In genomic region chr18:26565514-26565913, GRCh38 we compare ENCODE assay signal across 15 cellular contexts. TPM values are rescaled to one million over a fixed set of nuclear protein-coding genes. Genes with fewer than 3 reads are reported as not detected.
DNase-seq lines count a peak whose midpoint lies in the region; ATAC-seq and TF ChIP-seq lines count a peak whose summit lies in the region.
"Had no signal": no experiment of that assay in that cellular context is flagged by ENCODE, and none has a peak within 500 bp of the region (broad histone marks: within the 10 kb centered on the region; RNA-seq: fewer than 3 reads in every experiment).

No MANE protein-coding gene starts in this region.

- no peaks in the 10 kb centered on the region for H3K79me2 ChIP-seq in OCI-LY7 (ENCODE audit: insufficient read depth, low read depth, low read length)

- POLR2A ChIA-PET in OCI-LY7 (lab: Charles Lee), result interaction anchor here (0.6 to 1.2 kb wide), 3 partner anchors 25 to 1567 kb away, joined by 3 to 4 read pairs (median 3); no protein-coding TSS in a partner anchor

- H3K27ac ChIP-seq in right atrium auricular region, result no peak overlapping the region
- H3K27ac ChIP-seq in OCI-LY7 (ENCODE audit: low read depth, low read length, poor library complexity, severe bottlenecking), result no peak overlapping the region
- H3K27ac ChIP-seq: BLaER1 treated with 17β-estradiol and CSF1 and Interleukin-3, amounts not matched to agents 10 nM and 100 nM had no signal

- no peak for DNase-seq in left ventricle myocardium superior
- DNase-seq in right atrium auricular region (ENCODE audit: low spot score), result no peak
- peak; percentile 27 for DNase-seq in fibroblast of pulmonary artery (ENCODE audit: low read depth)
- DNase-seq in sciatic nerve (ENCODE audit: low spot score), result no peak
- DNase-seq in OCI-LY7 (ENCODE audit: low spot score), result no peak
- no peak for DNase-seq in GM13977 (ENCODE audit: low spot score)
- DNase-seq: CD8-positive, alpha-beta T cell; DMS 273 treated with DMSO at 0.1 percent for 48 hours; DND-41; EL; HCEC 1CT; HFFc6; IMR-90 had no signal

- H3K36me3 ChIP-seq in right atrium auricular region (no peaks in the 10 kb centered on the region), OCI-LY7 (ENCODE audit: insufficient read depth, low read length) (no peaks in the 10 kb centered on the region)
- H3K36me3 ChIP-seq: BLaER1 treated with 17β-estradiol and CSF1 and Interleukin-3, amounts not matched to agents 10 nM and 100 nM had no signal

- no peaks in the 10 kb centered on the region for H4K20me1 ChIP-seq in OCI-LY7 (ENCODE audit: insufficient read depth, low read length)
- H4K20me1 ChIP-seq: BLaER1 treated with 17β-estradiol and CSF1 and Interleukin-3, amounts not matched to agents 10 nM and 100 nM had no signal

- no TSS peak for BruUV-seq in OCI-LY7 (replicated peaks; lab: Mats Ljungman, UMichigan)

- no peaks in the 10 kb centered on the region for H3K9me2 ChIP-seq in OCI-LY7 (ENCODE audit: insufficient read depth, low read length)

- H3K9me3 ChIP-seq in right atrium auricular region (no peaks in the 10 kb centered on the region), OCI-LY7 (ENCODE audit: low read length) (no peaks in the 10 kb centered on the region)

- H3K4me1 ChIP-seq in right atrium auricular region (no peaks in the 10 kb centered on the region), OCI-LY7 (ENCODE audit: insufficient read depth, low read length, poor library complexity, severe bottlenecking) (no peaks in the 10 kb centered on the region)
- H3K4me1 ChIP-seq: BLaER1 treated with 17β-estradiol and CSF1 and Interleukin-3, amounts not matched to agents 10 nM and 100 nM had no signal

- H3K4me2 ChIP-seq in OCI-LY7 (ENCODE audit: low read length), result no peak overlapping the region
- H3K4me2 ChIP-seq: BLaER1 treated with 17β-estradiol and CSF1 and Interleukin-3, amounts not matched to agents 10 nM and 100 nM; GM23338 had no signal

- TF ChIP-seq CTCF in right atrium auricular region (IDR thresholded peaks at IDR 0.05), result no peak
- no peak for TF ChIP-seq CTCF in fibroblast of pulmonary artery (IDR thresholded peaks at IDR 0.05; ENCODE audit: low read length, missing control alignments)
- TF ChIP-seq CTCF in OCI-LY7 (conservative IDR thresholded peaks at IDR 0.05; ENCODE audit: low read length), result no peak
- TF ChIP-seq CTCF in GM13977 (IDR thresholded peaks at IDR 0.05; ENCODE audit: extremely low read depth, insufficient read depth, missing control alignments), result no peak

- in situ Hi-C loops in GM13977 (cut with MboI; ENCODE audit: low pct_unique_long_range_greater_than_20kb, low sequenced_read_pairs, unreplicated experiment), result no loop called here

- H3K27me3 ChIP-seq in right atrium auricular region, result no peaks in the 10 kb centered on the region
- H3K27me3 ChIP-seq: BLaER1 treated with 17β-estradiol and CSF1 and Interleukin-3, amounts not matched to agents 10 nM and 100 nM had no signal

- ATAC-seq in left ventricle myocardium superior (peak; percentile 50), sciatic nerve (peak; percentile 88)
- ATAC-seq: CD8-positive, alpha-beta T cell; GM23338 had no signal

- CTCF ChIA-PET in OCI-LY7 (lab: Charles Lee; ENCODE audit: unreplicated experiment), result no interaction called here

- no peak overlapping the region for H3K4me3 ChIP-seq in right atrium auricular region
- no peak overlapping the region for H3K4me3 ChIP-seq in fibroblast of pulmonary artery (replicated peaks; ENCODE audit: low read depth, low read length)
- no peak overlapping the region for H3K4me3 ChIP-seq in OCI-LY7 (ENCODE audit: low read depth, low read length, poor library complexity, severe bottlenecking)
- H3K4me3 ChIP-seq: BLaER1 treated with 17β-estradiol and CSF1 and Interleukin-3, amounts not matched to agents 10 nM and 100 nM; GM23338 had no signal

- intact Hi-C loops in left ventricle myocardium superior (cut with micrococcal nuclease), result no loop called here
- intact Hi-C loops in sciatic nerve (cut with DNase I), result no loop called here
- intact Hi-C loops in OCI-LY7 (cut with micrococcal nuclease; ENCODE audit: unreplicated experiment), result no loop called here

- no peak overlapping the region for H2AFZ ChIP-seq in OCI-LY7 (ENCODE audit: low read length)
- H2AFZ ChIP-seq: GM23338 had no signal

RNA-seq across cellular contexts. Expression of gene KCTD1, which starts 17.2 kb away (rescaled TPM):
- total RNA-seq in left ventricle myocardium superior (17.2 TPM), right atrium auricular region (10 to 100 TPM; 35.1 to 44.4 TPM), sciatic nerve (34.1 TPM), OCI-LY7 (2022) (10.1 and 12.1 TPM in 2 replicates)
- 9.1 and 10.3 TPM in 2 replicates for total RNA-seq in OCI-LY7 (2014; rRNA removed; shearing (Covaris generic))
